14 cellular contexts compared by ENCODE assay signal in the genomic region with DNA sequence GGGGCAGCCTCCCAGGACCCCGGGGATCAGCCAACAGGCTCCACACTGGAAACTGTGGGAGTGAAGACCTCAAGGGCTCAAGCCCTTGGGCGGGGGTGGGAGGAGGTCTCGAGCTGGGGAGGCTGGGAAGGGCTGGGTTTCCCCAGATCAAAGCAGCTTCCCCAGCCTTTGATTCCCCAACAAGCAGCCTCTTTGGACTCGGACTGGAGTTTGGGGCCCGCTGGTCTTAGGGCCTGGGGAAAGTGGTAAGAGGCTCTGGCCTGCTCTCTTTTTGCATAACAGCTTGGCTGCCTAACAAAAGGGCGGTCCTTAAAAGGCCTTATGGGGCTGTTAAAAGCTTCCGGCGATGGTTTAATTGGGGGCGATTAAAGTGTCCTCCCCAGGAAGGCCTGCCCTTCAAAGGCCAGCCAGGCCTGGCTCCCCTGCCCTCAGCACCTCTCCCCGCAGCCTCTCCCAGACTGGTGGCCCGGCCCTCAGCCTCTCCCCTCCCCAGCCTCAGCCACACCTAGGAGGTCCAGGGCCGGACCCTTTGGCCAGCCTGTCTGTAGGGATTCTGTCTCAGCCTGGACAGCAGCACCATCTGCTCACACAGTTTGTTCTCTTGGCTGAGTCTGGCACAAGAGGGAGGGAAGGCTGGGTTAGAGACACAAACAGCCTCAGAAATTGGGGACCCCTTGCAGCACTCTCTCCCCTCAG. TPM values are rescaled to one million over a fixed set of nuclear protein-coding genes. Genes with fewer than 3 reads are reported as not detected.
DNase-seq lines count a peak whose midpoint lies in the region; ATAC-seq and TF ChIP-seq lines count a peak whose summit lies in the region.
"Had no signal": no experiment of that assay in that cellular context is flagged by ENCODE, and none has a peak within 500 bp of the region (broad histone marks: within the 10 kb centered on the region; RNA-seq: fewer than 3 reads in every experiment).

No MANE protein-coding gene starts in this region.

- H3K27ac ChIP-seq in BLaER1 treated with 17β-estradiol and CSF1 and Interleukin-3, amounts not matched to agents 10 nM and 100 nM, result peak overlapping the region; percentile 29 to 75 (median 65); a peak in 20 of 22 replicates
- H3K27ac ChIP-seq in right cardiac atrium (ENCODE audit: low read length), result no peak overlapping the region
- peak overlapping the region; percentile 61 for H3K27ac ChIP-seq in neutrophil
- no peak overlapping the region for H3K27ac ChIP-seq in foreskin keratinocyte

- peak; percentile 53 to 68 for ATAC-seq in right cardiac atrium
- no peak for ATAC-seq in foreskin keratinocyte
- ATAC-seq in HG02678 (IDR thresholded peaks at IDR 0.05; ENCODE audit: unreplicated experiment), result no peak

- TF ChIP-seq POLR2A in NB4 (IDR thresholded peaks at IDR 0.05; ENCODE audit: extremely low read depth, insufficient read length), result no peak

- H3K9ac ChIP-seq in BLaER1 treated with 17β-estradiol and CSF1 and Interleukin-3, amounts not matched to agents 10 nM and 100 nM, result peak overlapping the region; percentile 17 to 67 (median 56); a peak in 21 of 22 replicates

- peak; percentile 58 for DNase-seq in NB4 (ENCODE audit: low read depth)
- peak; percentile 47 to 74 (median 72) for DNase-seq in right cardiac atrium
- DNase-seq in foreskin keratinocyte, result no peak
- DNase-seq in NCI-H187 (lab: John Stamatoyannopoulos, UW), result no peak
- DNase-seq in Ammon's horn (ENCODE audit: low spot score), result no peak
- DNase-seq: activated CD4-positive, CD25-positive, alpha-beta regulatory T cell treated with anti-CD3 and anti-CD28 coated beads, Interleukin-2, amount 50 U/mL, for 72 hours; activated naive CD4-positive, alpha-beta T cell; BE2C; NCI-H446; SIG-M5; stimulated activated CD4-positive, alpha-beta T cell treated with anti-CD3 and anti-CD28 coated beads, Interleukin-15, amount 100 ng/mL, for 24 hours had no signal

- no peaks in the 10 kb centered on the region; a peak in 2 of 22 replicates for H3K9me3 ChIP-seq in BLaER1 treated with 17β-estradiol and CSF1 and Interleukin-3, amounts not matched to agents 10 nM and 100 nM (replicated peaks in 1 of 11)
- H3K9me3 ChIP-seq in right cardiac atrium (ENCODE audit: control insufficient read depth, low read length) (no peaks in the 10 kb centered on the region), neutrophil (no peaks in the 10 kb centered on the region)
- H3K9me3 ChIP-seq: BE2C had no signal

- TF ChIP-seq CTCF in NB4 (IDR thresholded peaks at IDR 0.05; ENCODE audit: low read depth, low read length) (no peak), neutrophil (IDR thresholded peaks at IDR 0.05) (no peak), foreskin keratinocyte (conservative IDR thresholded peaks at IDR 0.05) (no peak)

- peaks cover 0 to 60% (median 8%) of the 10 kb centered on the region in 11 experiments; a peak in 10 of 22 replicates for H3K36me3 ChIP-seq in BLaER1 treated with 17β-estradiol and CSF1 and Interleukin-3, amounts not matched to agents 10 nM and 100 nM
- no peaks in the 10 kb centered on the region for H3K36me3 ChIP-seq in neutrophil
- H3K36me3 ChIP-seq: BE2C had no signal

- intact Hi-C loops in right cardiac atrium (cut with DNase I), result no loop called here

- H3K4me1 ChIP-seq in BLaER1 treated with 17β-estradiol and CSF1 and Interleukin-3, amounts not matched to agents 10 nM and 100 nM, result peaks cover 58 to 94% (median 81%) of the 10 kb centered on the region in 10 experiments
- H3K4me1 ChIP-seq in right cardiac atrium (ENCODE audit: control insufficient read depth, insufficient read depth, low read length) (no peaks in the 10 kb centered on the region), neutrophil (ENCODE audit: control insufficient read depth in 1 of 2, insufficient read depth in 1 of 2, low read depth in 1 of 2, low read length in 1 of 2) (peaks cover 17 to 27% of the 10 kb centered on the region in 2 experiments), foreskin keratinocyte (peaks cover 3% of the 10 kb centered on the region)
- H3K4me1 ChIP-seq: BE2C had no signal

- no peaks in the 10 kb centered on the region for H3K27me3 ChIP-seq in BLaER1 treated with 17β-estradiol and CSF1 and Interleukin-3, amounts not matched to agents 10 nM and 100 nM
- H3K27me3 ChIP-seq in right cardiac atrium (ENCODE audit: control insufficient read depth, insufficient read depth) (no peaks in the 10 kb centered on the region), neutrophil (no peaks in the 10 kb centered on the region), foreskin keratinocyte (no peaks in the 10 kb centered on the region)
- H3K27me3 ChIP-seq: BE2C had no signal

- 72% methylated on average over 12 of the region's 12 CpGs for WGBS in right cardiac atrium

- H4K20me1 ChIP-seq in BLaER1 treated with 17β-estradiol and CSF1 and Interleukin-3, amounts not matched to agents 10 nM and 100 nM, result peaks cover 0 to 98% (median 0%) of the 10 kb centered on the region in 11 experiments; a peak in 3 of 22 replicates

- peak overlapping the region; percentile 64 to 95 (median 76) for H3K4me2 ChIP-seq in BLaER1 treated with 17β-estradiol and CSF1 and Interleukin-3, amounts not matched to agents 10 nM and 100 nM

- no peak overlapping the region; a peak in 1 of 20 replicates for H3K4me3 ChIP-seq in BLaER1 treated with 17β-estradiol and CSF1 and Interleukin-3, amounts not matched to agents 10 nM and 100 nM
- H3K4me3 ChIP-seq in NB4 (ENCODE audit: low read depth, low read length) (no peak overlapping the region), right cardiac atrium (ENCODE audit: low read length) (no peak overlapping the region), neutrophil (ENCODE audit: low read depth in 1 of 2, low read length in 1 of 2) (no peak overlapping the region)

RNA-seq across cellular contexts. Expression of a gene that starts 39.6 kb away (rescaled TPM):
- 10 to 100 TPM; 62.1 to 73.0 (median 68.1) TPM for total RNA-seq in right cardiac atrium
- polyA plus RNA-seq in right cardiac atrium, result 40.3 TPM
- 124 and 137 TPM in 2 replicates for total RNA-seq in foreskin keratinocyte
- polyA plus RNA-seq in foreskin keratinocyte, result 127 and 136 TPM in 2 replicates

Comparison
In these comparisons a context has a peak if more than half of its experiments do, and no peak if none do; other contexts are left out.
1. H3K27ac ChIP-seq: peak in BLaER1 treated with 17β-estradiol and CSF1 and Interleukin-3, amounts not matched to agents 10 nM and 100 nM (11 of 11) and neutrophil (single experiment); none in right cardiac atrium (single experiment) and foreskin keratinocyte (single experiment).
2. DNase-seq: peak in NB4 (single experiment) and right cardiac atrium (3 of 3); none in foreskin keratinocyte (0 of 2), NCI-H187 (0 of 2) and Ammon's horn (single experiment).
3. ATAC-seq: peak in right cardiac atrium (2 of 2); none in foreskin keratinocyte (single experiment) and HG02678 (single experiment).